Comparison of ENCODE assay signal across 19 cellular contexts in the genomic region with DNA sequence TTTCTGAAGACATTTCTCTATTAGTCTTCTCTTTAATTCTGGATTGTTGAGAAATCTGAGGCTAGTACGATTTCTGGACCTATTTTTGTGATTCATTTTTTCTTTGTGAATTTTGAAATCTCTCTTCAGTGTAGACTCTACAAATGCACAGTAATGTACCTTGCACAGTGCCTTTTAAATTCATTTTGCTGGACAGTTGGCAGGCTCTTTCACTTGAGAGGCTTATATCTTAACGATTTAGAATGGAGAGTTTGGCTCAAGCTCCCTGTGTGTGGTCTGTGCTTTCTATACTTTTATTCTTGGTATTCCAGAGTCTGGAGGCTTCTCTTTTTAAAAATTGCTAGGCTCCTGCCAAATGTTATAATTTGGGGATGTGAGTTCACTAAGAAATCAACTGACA. TPM values are rescaled to one million over a fixed set of nuclear protein-coding genes. Genes with fewer than 3 reads are reported as not detected.
A peak's percentile ranks its signal among the peaks of the same experiment; 100 is the strongest.
DNase-seq lines count a peak whose midpoint lies in the region; ATAC-seq and TF ChIP-seq lines count a peak whose summit lies in the region.
"Had no signal": no experiment of that assay in that cellular context is flagged by ENCODE, and none has a peak within 500 bp of the region (broad histone marks: within the 10 kb centered on the region; RNA-seq: fewer than 3 reads in every experiment).

No MANE protein-coding gene starts in this region.

- intact Hi-C loops in left ventricle myocardium inferior (cut with micrococcal nuclease), result no loop called here

- H3K4me1 ChIP-seq in cardiac muscle cell (ENCODE audit: low read depth), result no peaks in the 10 kb centered on the region
- H3K4me1 ChIP-seq in left ventricle myocardium inferior, result peaks cover 72% of the 10 kb centered on the region
- no peaks in the 10 kb centered on the region for H3K4me1 ChIP-seq in Karpas-422 (ENCODE audit: low read length)
- peaks cover 64% of the 10 kb centered on the region for H3K4me1 ChIP-seq in muscle layer of colon (ENCODE audit: insufficient read depth, low read length)
- H3K4me1 ChIP-seq: BLaER1, Caco-2 had no signal

- H3K4me1 Mint-ChIP-seq in activated naive CD8-positive, alpha-beta T cell treated with anti-CD3 and anti-CD28 coated beads, Interleukin-2, amount 50 U/mL, for 24 hours, result no peaks in the 10 kb centered on the region
- H3K4me1 Mint-ChIP-seq: B cell had no signal

- no peak overlapping the region for H3K4me2 ChIP-seq in Karpas-422 (ENCODE audit: low read depth, low read length, poor library complexity, severe bottlenecking)
- H3K4me2 ChIP-seq: BLaER1 had no signal

- no peak overlapping the region for H3K27ac ChIP-seq in cardiac muscle cell
- H3K27ac ChIP-seq in left ventricle myocardium inferior (replicated peaks), result no peak overlapping the region
- H3K27ac ChIP-seq in Karpas-422 (ENCODE audit: low read length), result no peak overlapping the region
- peak overlapping the region; percentile 50 for H3K27ac ChIP-seq in muscle layer of colon (ENCODE audit: low read depth, low read length)
- H3K27ac ChIP-seq: BLaER1, C4-2B, GM23248 had no signal

- H3K79me2 ChIP-seq in Karpas-422 (ENCODE audit: low read length), result no peaks in the 10 kb centered on the region

- H3K27me3 ChIP-seq in cardiac muscle cell (no peaks in the 10 kb centered on the region), left ventricle myocardium inferior (ENCODE audit: low read depth) (no peaks in the 10 kb centered on the region), Karpas-422 (ENCODE audit: low read length) (no peaks in the 10 kb centered on the region), muscle layer of colon (ENCODE audit: control insufficient read depth in 1 of 2, insufficient read depth in 2 of 2, low read length in 2 of 2) (no peaks in the 10 kb centered on the region)
- H3K27me3 ChIP-seq: BLaER1 had no signal

- H3K9me3 Mint-ChIP-seq in activated naive CD8-positive, alpha-beta T cell treated with anti-CD3 and anti-CD28 coated beads, Interleukin-2, amount 50 U/mL, for 24 hours, result no peaks in the 10 kb centered on the region
- H3K9me3 Mint-ChIP-seq: CD4-positive, CD25-positive, alpha-beta regulatory T cell had no signal

- no peak overlapping the region for H3K27ac Mint-ChIP-seq in activated naive CD8-positive, alpha-beta T cell treated with anti-CD3 and anti-CD28 coated beads, Interleukin-2, amount 50 U/mL, for 24 hours
- H3K27ac Mint-ChIP-seq: B cell; CD8-positive, alpha-beta T cell had no signal

- no peak overlapping the region for H3K4me3 Mint-ChIP-seq in activated naive CD8-positive, alpha-beta T cell treated with anti-CD3 and anti-CD28 coated beads, Interleukin-2, amount 50 U/mL, for 24 hours
- H3K4me3 Mint-ChIP-seq: B cell; CD4-positive, CD25-positive, alpha-beta regulatory T cell; CD8-positive, alpha-beta T cell had no signal

- no peak overlapping the region for H3K4me3 ChIP-seq in cardiac muscle cell
- no peak overlapping the region for H3K4me3 ChIP-seq in left ventricle myocardium inferior
- no peak overlapping the region for H3K4me3 ChIP-seq in Karpas-422 (ENCODE audit: low read length)
- H3K4me3 ChIP-seq in muscle layer of colon (ENCODE audit: low read depth in 1 of 2, low read length in 2 of 2), result no peak overlapping the region
- H3K4me3 ChIP-seq: BLaER1, GM23248 had no signal

- H2AFZ ChIP-seq in Karpas-422 (ENCODE audit: low read length), result no peak overlapping the region
- H2AFZ ChIP-seq: GM23248 had no signal

- H3K36me3 Mint-ChIP-seq in activated naive CD8-positive, alpha-beta T cell treated with anti-CD3 and anti-CD28 coated beads, Interleukin-2, amount 50 U/mL, for 24 hours (ENCODE audit: low read depth), result no peaks in the 10 kb centered on the region
- H3K36me3 Mint-ChIP-seq: CD4-positive, CD25-positive, alpha-beta regulatory T cell; CD8-positive, alpha-beta T cell had no signal

- TF ChIP-seq CTCF in cardiac muscle cell (IDR thresholded peaks at IDR 0.05; ENCODE audit: low read depth, low read length) (no peak), left ventricle myocardium inferior (IDR thresholded peaks at IDR 0.05; ENCODE audit: borderline replicate concordance) (no peak)

- no peaks in the 10 kb centered on the region for H4K20me1 ChIP-seq in Karpas-422 (ENCODE audit: insufficient read depth, low read depth, low read length)
- H4K20me1 ChIP-seq: BLaER1 had no signal

- no peaks in the 10 kb centered on the region for H3K9me3 ChIP-seq in cardiac muscle cell (ENCODE audit: low read depth)
- no peaks in the 10 kb centered on the region for H3K9me3 ChIP-seq in left ventricle myocardium inferior (replicated peaks)
- no peaks in the 10 kb centered on the region for H3K9me3 ChIP-seq in Karpas-422 (ENCODE audit: low read length)
- no peaks in the 10 kb centered on the region for H3K9me3 ChIP-seq in muscle layer of colon (ENCODE audit: low read length)
- H3K9me3 ChIP-seq: BLaER1, Caco-2 had no signal

- DNase-seq in cardiac muscle cell (ENCODE audit: low read depth in 1 of 2, low spot score in 1 of 2), result peak; percentile 5 to 14
- DNase-seq in left ventricle myocardium inferior, result no peak
- DNase-seq in Karpas-422, result peak; percentile 6
- peak; percentile 26 for DNase-seq in NCI-H524 treated with DMSO at 0.1 percent for 48 hours (lab: John Stamatoyannopoulos, UW)
- no peak for DNase-seq in 8988T
- no peak for DNase-seq in activated naive CD8-positive, alpha-beta T cell treated with anti-CD3 and anti-CD28 coated beads, Interleukin-2, amount 50 U/mL, for 24 hours
- DNase-seq: Caco-2; CD4-positive, CD25-positive, alpha-beta regulatory T cell; CD8-positive, alpha-beta T cell; DMS153; GF-D8; GM23248; H7; HCEC 1CT had no signal

- ATAC-seq in GM18517 (IDR thresholded peaks at IDR 0.05; ENCODE audit: unreplicated experiment), result no peak
- no peak for ATAC-seq in activated naive CD8-positive, alpha-beta T cell treated with anti-CD3 and anti-CD28 coated beads, Interleukin-2, amount 50 U/mL, for 24 hours
- ATAC-seq: CD8-positive, alpha-beta T cell had no signal

- no peaks in the 10 kb centered on the region for H3K27me3 Mint-ChIP-seq in activated naive CD8-positive, alpha-beta T cell treated with anti-CD3 and anti-CD28 coated beads, Interleukin-2, amount 50 U/mL, for 24 hours

- no peak overlapping the region for H3K9ac ChIP-seq in Karpas-422 (ENCODE audit: low read length)
- no peak overlapping the region for H3K9ac ChIP-seq in muscle layer of colon (ENCODE audit: low read length)
- H3K9ac ChIP-seq: BLaER1, GM23248 had no signal

- no peaks in the 10 kb centered on the region for H3K9me2 ChIP-seq in Karpas-422 (replicated peaks; ENCODE audit: insufficient read depth, low read length)

- no peaks in the 10 kb centered on the region for H3K36me3 ChIP-seq in cardiac muscle cell
- no peaks in the 10 kb centered on the region for H3K36me3 ChIP-seq in left ventricle myocardium inferior
- no peaks in the 10 kb centered on the region for H3K36me3 ChIP-seq in Karpas-422 (ENCODE audit: insufficient read depth, low read length)
- no peaks in the 10 kb centered on the region for H3K36me3 ChIP-seq in muscle layer of colon (ENCODE audit: insufficient read depth, low read length)
- H3K36me3 ChIP-seq: BLaER1 had no signal

RNA-seq across cellular contexts. Expression of a gene that starts 8.8 kb away (rescaled TPM):
- total RNA-seq in cardiac muscle cell (11.8 and 20.9 TPM in 2 replicates), left ventricle myocardium inferior (19.9 TPM)
- polyA plus RNA-seq in cardiac muscle cell, result 2.7 and 7.7 TPM in 2 replicates
- 0.61 and 1.1 TPM in 2 replicates for total RNA-seq in Karpas-422 (2014; rRNA removed; shearing (Covaris generic); ENCODE audit: low replicate concordance)

Comparison
In these comparisons a context has a peak if more than half of its experiments do, and no peak if none do; other contexts are left out.
1. DNase-seq: peak in cardiac muscle cell (2 of 2), Karpas-422 (single experiment) and NCI-H524 treated with DMSO at 0.1 percent for 48 hours (single experiment); none in left ventricle myocardium inferior (single experiment), 8988T (single experiment) and activated naive CD8-positive, alpha-beta T cell treated with anti-CD3 and anti-CD28 coated beads, Interleukin-2, amount 50 U/mL, for 24 hours (single experiment).